Comparison of ENCODE assay signal across 27 cellular contexts in the genomic region with DNA sequence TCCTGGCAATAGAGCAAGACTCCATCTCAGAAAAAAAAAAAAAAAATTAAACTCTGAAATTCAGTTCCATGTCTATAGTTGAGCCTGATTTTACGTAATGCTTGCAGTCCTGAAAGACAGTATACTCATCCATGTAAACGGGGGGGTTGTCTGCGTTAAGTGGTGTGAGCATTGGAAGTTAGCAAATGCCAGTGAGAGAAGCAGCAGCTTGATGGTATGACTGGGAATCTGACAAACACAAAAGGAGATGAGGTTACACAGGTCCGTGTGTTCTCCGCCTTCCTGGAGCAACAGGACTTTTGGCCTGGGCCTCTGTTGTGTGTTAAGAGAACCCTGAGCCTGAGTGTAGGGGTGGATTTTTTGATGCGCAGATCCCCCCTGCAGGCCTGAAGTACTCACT.
"Had no signal": no experiment of that assay in that cellular context is flagged by ENCODE, and none has a peak within 500 bp of the region (broad histone marks: within the 10 kb centered on the region; RNA-seq: fewer than 3 reads in every experiment).

No MANE protein-coding gene starts in this region.

- H3K27me3 ChIP-seq: ascending aorta, cardiac muscle cell had no signal

- H2AFZ ChIP-seq: PC-9 had no signal

- H3K4me1 ChIP-seq: ascending aorta had no signal

- H3K36me3 ChIP-seq: ascending aorta, cardiac muscle cell had no signal

- H3K4me3 ChIP-seq: ascending aorta, cardiac muscle cell, PC-9 had no signal

- H3K9me3 ChIP-seq: ascending aorta had no signal

- ATAC-seq: activated naive CD8-positive, alpha-beta T cell treated with anti-CD3 and anti-CD28 coated beads, Interleukin-2, amount 50 U/mL, for 24 hours had no signal

- DNase-seq: activated B cell treated with CpG ODN at 0.5 μM for 24 hours; activated CD4-positive, alpha-beta memory T cell treated with anti-CD3 and anti-CD28 coated beads for 36 hours; activated CD4-positive, alpha-beta T cell treated with anti-CD3 and anti-CD28 coated beads for 4 hours; activated CD4-positive, alpha-beta T cell treated with anti-CD3 and anti-CD28 coated beads, Interleukin-2, amount 50 U/mL, for 1 hour; activated CD4-positive, CD25-positive, alpha-beta regulatory T cell treated with anti-CD3 and anti-CD28 coated beads, Interleukin-2, amount 50 U/mL, for 72 hours; activated CD8-positive, alpha-beta memory T cell treated with anti-CD3 and anti-CD28 coated beads, Interleukin-2, amount 50 U/mL, for 4 hours; activated effector memory CD4-positive, alpha-beta T cell treated with Interleukin-2 at 50 U/mL for 16 hours; activated naive CD4-positive, alpha-beta T cell treated with anti-CD3 and anti-CD28 coated beads, Interleukin-2, amount 10 ng/mL, durations not matched to agents 7 days and 5 days; activated naive CD8-positive, alpha-beta T cell treated with anti-CD3 and anti-CD28 coated beads, Interleukin-2, amount 50 U/mL, for 24 hours; activated T-cell treated with anti-CD3 and anti-CD28 coated beads, Interleukin-2, amount 50 U/mL, for 48 hours; Karpas-422; NCI-H1048; NCI-H1105 treated with DMSO at 0.1 percent for 48 hours; NCI-H1436; NCI-H1694 treated with DMSO at 0.1 percent for 48 hours; NCI-H2029; NCI-H345; NCI-H524 treated with DMSO at 0.1 percent for 48 hours; PC-9; Right ventricle myocardium superior; SW 1271; T-helper 1 cell; T-helper 2 cell; T-helper 9 cell had no signal

- H3K4me2 ChIP-seq: PC-9 had no signal

- H3K27ac ChIP-seq: ascending aorta, cardiac muscle cell, PC-9, VCaP had no signal
